27 cellular contexts compared by ENCODE assay signal in genomic region chr16:81207076-81207475, GRCh38. TPM values are rescaled to one million over a fixed set of nuclear protein-coding genes. Genes with fewer than 3 reads are reported as not detected.
"Had no signal": no experiment of that assay in that cellular context is flagged by ENCODE, and none has a peak within 500 bp of the region (broad histone marks: within the 10 kb centered on the region; RNA-seq: fewer than 3 reads in every experiment).

No MANE protein-coding gene starts in this region.

- ATAC-seq: foreskin keratinocyte, left colon, left lobe of liver, left ventricle myocardium superior, mucosa of descending colon had no signal

- H3K4me1 ChIP-seq: foreskin keratinocyte, heart right ventricle, lower lobe of right lung had no signal

- H3K9me3 ChIP-seq: esophagus muscularis mucosa, heart right ventricle, lower lobe of right lung, mucosa of descending colon had no signal

- H3K36me3 ChIP-seq: esophagus muscularis mucosa, heart right ventricle, lower lobe of right lung had no signal

- H3K4me3 ChIP-seq: coronary artery, dorsolateral prefrontal cortex, esophagus muscularis mucosa, heart right ventricle, lower lobe of right lung, mucosa of descending colon had no signal

- H3K27ac ChIP-seq: coronary artery, dorsolateral prefrontal cortex, esophagus muscularis mucosa, foreskin keratinocyte, heart right ventricle, lower lobe of right lung had no signal

- DNase-seq: dermis blood vessel endothelial cell; dorsolateral prefrontal cortex; effector CD4-positive, alpha-beta T cell; effector memory CD4-positive, alpha-beta T cell; foreskin keratinocyte; glutamatergic neuron; head of caudate nucleus; heart right ventricle; hippocampal formation; kidney; kidney glomerular epithelial cell; left colon; left ventricle myocardium superior; lower lobe of right lung; mesenchymal stem cell; mucosa of descending colon; naive B cell had no signal

RNA-seq across cellular contexts. Expression of gene BCO1, which starts 31.4 kb away (rescaled TPM):
- total RNA-seq: dermis blood vessel endothelial cell, endothelial cell of umbilical vein, fibroblast of villous mesenchyme, foreskin keratinocyte, glomerular endothelial cell, left ventricle myocardium superior, lung microvascular endothelial cell, mesenteric fat pad, mesothelial cell of epicardium, myocyte had no signal
- polyA plus RNA-seq: endothelial cell of umbilical vein, foreskin keratinocyte, heart right ventricle had no signal
